2 cellular contexts compared by ENCODE assay signal in the genomic region with DNA sequence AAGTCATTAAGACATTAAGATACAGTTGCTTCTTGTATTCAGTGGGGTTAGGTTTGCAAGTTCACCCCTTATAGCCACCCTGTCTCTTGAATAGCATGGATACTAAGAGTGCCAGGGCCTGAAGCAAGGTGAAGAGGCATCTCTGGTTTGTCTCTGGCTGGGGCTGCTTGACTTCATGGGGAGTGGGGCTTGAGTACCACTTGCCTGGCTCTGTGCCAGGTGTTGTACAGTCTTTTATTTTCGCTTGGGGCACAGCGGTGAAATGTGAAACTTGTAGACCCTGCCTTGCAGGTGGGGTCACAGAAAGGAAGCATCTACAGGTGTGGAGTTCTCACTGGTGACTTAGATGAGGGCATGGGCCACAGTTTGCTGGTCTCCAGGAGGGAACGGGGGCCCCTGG.
TF ChIP-seq lines count a peak whose summit lies in the region.

No MANE protein-coding gene starts in this region.

TF ChIP-seq in HepG2, 621 proteins besides CTCF, POLR2A, EP300 and RAD21:
- peak; percentile 55; the same call in 1 of the 2 replicates for TF ChIP-seq LCORL (IDR thresholded peaks at IDR 0.05)
- TF ChIP-seq LCORL (CRISPR knock-in tag; IDR thresholded peaks at IDR 0.05), result no peak
- no peak for TF ChIP-seq ELF1 (CRISPR knock-in tag; IDR thresholded peaks at IDR 0.05)

TF ChIP-seq in K562, 482 proteins besides CTCF, POLR2A, EP300 and RAD21:
- TF ChIP-seq BRF1 (IDR thresholded peaks at IDR 0.05; ENCODE audit: borderline replicate concordance, extremely low read depth, insufficient read length) (no peak), NFIX (CRISPR knock-in tag; IDR thresholded peaks at IDR 0.05; ENCODE audit: low read depth) (peak; percentile 33; the same call in 1 of the 2 replicates), NFIC (IDR thresholded peaks at IDR 0.05) (peak; percentile 83)
